ENCODE assay signal across 31 cellular contexts in genomic region chr10:67518756-67519155, GRCh38.
"Had no signal": no experiment of that assay in that cellular context is flagged by ENCODE, and none has a peak within 500 bp of the region (broad histone marks: within the 10 kb centered on the region; RNA-seq: fewer than 3 reads in every experiment).

No MANE protein-coding gene starts in this region.

- H3K36me3 ChIP-seq: ascending aorta, breast epithelium, esophagus muscularis mucosa, gastrocnemius medialis had no signal

- DNase-seq: activated CD4-positive, alpha-beta memory T cell treated with anti-CD3 and anti-CD28 coated beads, Interleukin-2, amount 10 ng/mL, durations not matched to agents 7 days and 5 days; activated CD4-positive, alpha-beta T cell treated with anti-CD3 and anti-CD28 coated beads for 1 hour; activated CD4-positive, alpha-beta T cell treated with anti-CD3 and anti-CD28 coated beads for 4 hours; activated CD4-positive, alpha-beta T cell treated with anti-CD3 and anti-CD28 coated beads, Interleukin-2, amount 10 ng/mL, durations not matched to agents 7 days and 5 days; activated CD4-positive, alpha-beta T cell treated with anti-CD3 and anti-CD28 coated beads, Interleukin-2, amount 50 U/mL, for 4 hours; activated CD8-positive, alpha-beta memory T cell treated with anti-CD3 and anti-CD28 coated beads, Interleukin-2, amount 50 U/mL, for 48 hours; activated gamma-delta T cell; activated naive CD4-positive, alpha-beta T cell; activated naive CD4-positive, alpha-beta T cell treated with anti-CD3 and anti-CD28 coated beads, Interleukin-2, amount 10 ng/mL, durations not matched to agents 7 days and 5 days; activated naive CD8-positive, alpha-beta T cell treated with anti-CD3 and anti-CD28 coated beads, Interleukin-2, amount 10 ng/mL, durations not matched to agents 7 days and 5 days; activated T-cell treated with anti-CD3 and anti-CD28 coated beads for 4 hours; activated T-cell treated with anti-CD3 and anti-CD28 coated beads, Interleukin-2, amount 50 U/mL, for 24 hours; activated T-cell treated with anti-CD3 and anti-CD28 coated beads, Interleukin-2, amount 50 U/mL, for 72 hours; dorsolateral prefrontal cortex; effector memory CD4-positive, alpha-beta T cell; endodermal cell; erythroblast; foreskin keratinocyte; gastrocnemius medialis; glutamatergic neuron; heart left ventricle; T-helper 2 cell had no signal

- H3K27me3 Mint-ChIP-seq: activated naive CD4-positive, alpha-beta T cell treated with anti-CD3 and anti-CD28 coated beads, Interleukin-2, amount 10 ng/mL, durations not matched to agents 7 days and 5 days; brain; dendritic cell treated with granulocyte-macrophage colony-stimulating factor and Interleukin-4, amounts not matched to agents 40 ng/mL and 50 ng/mL, for 4 days had no signal

- H3K4me1 Mint-ChIP-seq: activated CD4-positive, alpha-beta T cell treated with anti-CD3 and anti-CD28 coated beads, Interleukin-2, amount 10 ng/mL, durations not matched to agents 7 days and 5 days; activated naive CD4-positive, alpha-beta T cell treated with anti-CD3 and anti-CD28 coated beads, Interleukin-2, amount 10 ng/mL, durations not matched to agents 7 days and 5 days; central memory CD8-positive, alpha-beta T cell had no signal

- H3K4me3 ChIP-seq: ascending aorta, breast epithelium, coronary artery, dorsolateral prefrontal cortex, esophagus muscularis mucosa, gastrocnemius medialis, heart left ventricle had no signal

- ATAC-seq: activated naive CD4-positive, alpha-beta T cell treated with anti-CD3 and anti-CD28 coated beads, Interleukin-2, amount 50 U/mL, for 72 hours; activated T-cell treated with anti-CD3 and anti-CD28 coated beads, Interleukin-2, amount 50 U/mL, for 72 hours; foreskin keratinocyte; gastrocnemius medialis; WTC11 had no signal

- H3K9me3 ChIP-seq: ascending aorta, breast epithelium, esophagus muscularis mucosa, gastrocnemius medialis, heart left ventricle had no signal

- H3K4me3 Mint-ChIP-seq: activated CD4-positive, alpha-beta memory T cell treated with anti-CD3 and anti-CD28 coated beads, Interleukin-2, amount 10 ng/mL, durations not matched to agents 7 days and 5 days; activated CD4-positive, alpha-beta T cell treated with anti-CD3 and anti-CD28 coated beads, Interleukin-2, amount 10 ng/mL, durations not matched to agents 7 days and 5 days; activated naive CD4-positive, alpha-beta T cell treated with anti-CD3 and anti-CD28 coated beads, Interleukin-2, amount 10 ng/mL, durations not matched to agents 7 days and 5 days; activated naive CD8-positive, alpha-beta T cell treated with anti-CD3 and anti-CD28 coated beads, Interleukin-2, amount 10 ng/mL, durations not matched to agents 7 days and 5 days; activated T-cell treated with anti-CD3 and anti-CD28 coated beads, Interleukin-2, amount 50 U/mL, for 24 hours; activated T-cell treated with anti-CD3 and anti-CD28 coated beads, Interleukin-2, amount 50 U/mL, for 72 hours; brain; central memory CD8-positive, alpha-beta T cell; dendritic cell treated with granulocyte-macrophage colony-stimulating factor and Interleukin-4, amounts not matched to agents 40 ng/mL and 50 ng/mL, for 4 days; endodermal cell; WTC11 had no signal

- H3K9me3 Mint-ChIP-seq: activated CD4-positive, alpha-beta memory T cell treated with anti-CD3 and anti-CD28 coated beads, Interleukin-2, amount 10 ng/mL, durations not matched to agents 7 days and 5 days; activated CD4-positive, alpha-beta T cell treated with anti-CD3 and anti-CD28 coated beads, Interleukin-2, amount 10 ng/mL, durations not matched to agents 7 days and 5 days; activated naive CD4-positive, alpha-beta T cell treated with anti-CD3 and anti-CD28 coated beads, Interleukin-2, amount 10 ng/mL, durations not matched to agents 7 days and 5 days; activated naive CD4-positive, alpha-beta T cell treated with anti-CD3 and anti-CD28 coated beads, Interleukin-2, amount 50 U/mL, for 72 hours; activated naive CD8-positive, alpha-beta T cell treated with anti-CD3 and anti-CD28 coated beads, Interleukin-2, amount 10 ng/mL, durations not matched to agents 7 days and 5 days; activated T-cell treated with anti-CD3 and anti-CD28 coated beads, Interleukin-2, amount 50 U/mL, for 24 hours; activated T-cell treated with anti-CD3 and anti-CD28 coated beads, Interleukin-2, amount 50 U/mL, for 72 hours; brain; central memory CD8-positive, alpha-beta T cell; dendritic cell treated with granulocyte-macrophage colony-stimulating factor and Interleukin-4, amounts not matched to agents 40 ng/mL and 50 ng/mL, for 4 days; endodermal cell; WTC11 had no signal

- H3K27ac ChIP-seq: ascending aorta, breast epithelium, coronary artery, esophagus muscularis mucosa, foreskin keratinocyte, gastrocnemius medialis had no signal

- H3K36me3 Mint-ChIP-seq: activated naive CD4-positive, alpha-beta T cell treated with anti-CD3 and anti-CD28 coated beads, Interleukin-2, amount 10 ng/mL, durations not matched to agents 7 days and 5 days; activated naive CD4-positive, alpha-beta T cell treated with anti-CD3 and anti-CD28 coated beads, Interleukin-2, amount 50 U/mL, for 72 hours; activated naive CD8-positive, alpha-beta T cell treated with anti-CD3 and anti-CD28 coated beads, Interleukin-2, amount 10 ng/mL, durations not matched to agents 7 days and 5 days; brain; WTC11 had no signal

- H3K27ac Mint-ChIP-seq: activated CD4-positive, alpha-beta memory T cell treated with anti-CD3 and anti-CD28 coated beads, Interleukin-2, amount 10 ng/mL, durations not matched to agents 7 days and 5 days; activated CD4-positive, alpha-beta T cell treated with anti-CD3 and anti-CD28 coated beads, Interleukin-2, amount 10 ng/mL, durations not matched to agents 7 days and 5 days; activated naive CD4-positive, alpha-beta T cell treated with anti-CD3 and anti-CD28 coated beads, Interleukin-2, amount 10 ng/mL, durations not matched to agents 7 days and 5 days; activated naive CD4-positive, alpha-beta T cell treated with anti-CD3 and anti-CD28 coated beads, Interleukin-2, amount 50 U/mL, for 72 hours; activated naive CD8-positive, alpha-beta T cell treated with anti-CD3 and anti-CD28 coated beads, Interleukin-2, amount 10 ng/mL, durations not matched to agents 7 days and 5 days; activated T-cell treated with anti-CD3 and anti-CD28 coated beads, Interleukin-2, amount 50 U/mL, for 24 hours; activated T-cell treated with anti-CD3 and anti-CD28 coated beads, Interleukin-2, amount 50 U/mL, for 72 hours; brain; dendritic cell treated with granulocyte-macrophage colony-stimulating factor and Interleukin-4, amounts not matched to agents 40 ng/mL and 50 ng/mL, for 4 days; endodermal cell; WTC11 had no signal

- H3K4me1 ChIP-seq: ascending aorta, breast epithelium, foreskin keratinocyte had no signal

- H3K27me3 ChIP-seq: ascending aorta, breast epithelium, dorsolateral prefrontal cortex, esophagus muscularis mucosa, foreskin keratinocyte, gastrocnemius medialis, heart left ventricle had no signal
